ENCODE assay signal across 26 cellular contexts in the genomic region with DNA sequence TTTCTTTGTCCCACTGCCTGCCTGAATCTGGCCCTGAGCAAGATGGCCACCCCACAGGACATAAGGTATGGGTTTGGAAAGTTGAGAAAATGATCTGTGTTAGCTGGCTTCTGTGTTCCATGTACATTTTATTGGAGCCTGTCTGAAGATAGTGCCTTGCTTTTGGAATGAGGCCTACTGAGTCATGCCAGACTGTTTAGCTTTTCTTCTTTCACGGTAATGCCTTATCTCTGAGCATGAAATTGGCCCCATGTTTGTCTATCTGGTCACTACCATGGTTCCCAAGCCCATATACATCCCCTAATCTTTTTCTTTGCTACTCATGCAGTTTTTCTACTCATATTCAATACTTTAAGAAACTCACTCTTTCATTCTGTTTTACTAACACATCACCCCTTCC.
A peak's percentile ranks its signal among the peaks of the same experiment; 100 is the strongest.
DNase-seq lines count a peak whose midpoint lies in the region; ATAC-seq and TF ChIP-seq lines count a peak whose summit lies in the region.
"Had no signal": no experiment of that assay in that cellular context is flagged by ENCODE, and none has a peak within 500 bp of the region (broad histone marks: within the 10 kb centered on the region; RNA-seq: fewer than 3 reads in every experiment).

No MANE protein-coding gene starts in this region.

- H3K9me3 ChIP-seq in IMR-90 (ENCODE audit: control insufficient read depth, insufficient read depth, low read length) = peaks cover 2% of the 10 kb centered on the region; the same call in 1 of the 2 replicates
- H3K9me3 ChIP-seq: body of pancreas, lower lobe of right lung, testis, uterus had no signal

- H2BK15ac ChIP-seq in IMR-90 (ENCODE audit: low read depth, low read length) = no peak overlapping the region

- no peak overlapping the region for H4K8ac ChIP-seq in IMR-90 (ENCODE audit: low read depth in 2 of 2, low read length in 2 of 2)

- H3K18ac ChIP-seq in IMR-90 (ENCODE audit: low read depth, low read length) = no peak overlapping the region

- no TSS peak for BruUV-seq in IMR-90 (replicated peaks; lab: Mats Ljungman, UMichigan)

- intact Hi-C loops in IMR-90 (cut with micrococcal nuclease) = no loop called here

- H2BK120ac ChIP-seq in IMR-90 (ENCODE audit: low read depth, low read length) = no peak overlapping the region

- dilution Hi-C loops in IMR-90 (cut with HindIII; ENCODE audit: low sequenced_read_pairs, unreplicated experiment) = no loop called here

- no peak overlapping the region for H3K4ac ChIP-seq in IMR-90 (ENCODE audit: low read depth, low read length)

- no peak overlapping the region for H2BK20ac ChIP-seq in IMR-90 (ENCODE audit: low read depth, low read length)

- no peak overlapping the region for H4K91ac ChIP-seq in IMR-90 (ENCODE audit: insufficient read depth, low read depth, low read length)

- H3K4me1 ChIP-seq in IMR-90 (ENCODE audit: control insufficient read depth, insufficient read depth, low read length) = peaks cover 2% of the 10 kb centered on the region; the same call in 1 of the 2 replicates
- H3K4me1 ChIP-seq: BLaER1 treated with 17β-estradiol and CSF1 and Interleukin-3, amounts not matched to agents 10 nM and 100 nM; body of pancreas; lower lobe of right lung; testis; uterus had no signal

- H3K4me2 ChIP-seq in IMR-90 (ENCODE audit: low read depth, low read length) = no peak overlapping the region
- H3K4me2 ChIP-seq: BLaER1 treated with 17β-estradiol and CSF1 and Interleukin-3, amounts not matched to agents 10 nM and 100 nM had no signal

- no peak overlapping the region for H2AK9ac ChIP-seq in IMR-90 (replicated peaks; ENCODE audit: low read depth, low read length, poor library complexity)

- DNase-seq in AG08396 (ENCODE audit: low spot score) (peak; percentile 29), IMR-90 (peak; percentile 89), amniotic epithelial cell (ENCODE audit: low read depth) (peak; percentile 51), fibroblast of peridontal ligament (ENCODE audit: extremely low read depth) (peak; percentile 35), HK-2 (ENCODE audit: unreplicated experiment) (no peak)
- DNase-seq in natural killer cell treated with Interleukin-12 subunit alpha and Interleukin-12 subunit beta and Interleukin-15 and Interleukin-18, amount 100 ng/mL, for 72 hours (ENCODE audit: low spot score) = no peak
- DNase-seq in activated naive CD4-positive, alpha-beta T cell treated with anti-CD3 and anti-CD28 coated beads, Interleukin-2, amount 10 ng/mL, durations not matched to agents 7 days and 5 days = no peak
- DNase-seq: activated CD4-positive, alpha-beta T cell treated with anti-CD3 and anti-CD28 coated beads, Interleukin-2, amount 10 ng/mL, durations not matched to agents 7 days and 5 days; body of pancreas; COR-L47; DND-41; effector CD8-positive, alpha-beta T cell; erythroblast; lower lobe of right lung; NCI-H1048; NCI-H187; NCI-H526; right cardiac atrium; stimulated activated CD4-positive, alpha-beta T cell treated with anti-CD3 and anti-CD28 coated beads, Interleukin-4, amount 100 ng/mL, for 4 hours; stimulated activated naive CD4-positive, alpha-beta T cell treated with Interleukin-2 at 50 U/mL for 16 hours; testis; uterus had no signal

- H3K36me3 ChIP-seq in IMR-90 (ENCODE audit: control insufficient read depth, insufficient read depth, low read length) = no peaks in the 10 kb centered on the region
- H3K36me3 ChIP-seq: BLaER1 treated with 17β-estradiol and CSF1 and Interleukin-3, amounts not matched to agents 10 nM and 100 nM; lower lobe of right lung; uterus had no signal

- CTCF ChIA-PET in IMR-90 (lab: Yijun Ruan, JAX) = interaction anchor here (1.0 to 1.1 kb wide), 2 partner anchors 9 to 34 kb away, joined by 3 read pairs; no protein-coding TSS in a partner anchor
- CTCF ChIA-PET in activated naive CD4-positive, alpha-beta T cell treated with anti-CD3 and anti-CD28 coated beads, Interleukin-2, amount 10 ng/mL, durations not matched to agents 7 days and 5 days (lab: Charles Lee) = no interaction called here

- H3K79me1 ChIP-seq in IMR-90 (ENCODE audit: low read depth in 1 of 2, low read length in 2 of 2) = no peaks in the 10 kb centered on the region

- no peaks in the 10 kb centered on the region for H3K4me1 Mint-ChIP-seq in natural killer cell treated with Interleukin-12 subunit alpha and Interleukin-12 subunit beta and Interleukin-15 and Interleukin-18, amount 100 ng/mL, for 72 hours (ENCODE audit: low read depth in 2 of 2)
- H3K4me1 Mint-ChIP-seq in activated naive CD4-positive, alpha-beta T cell treated with anti-CD3 and anti-CD28 coated beads, Interleukin-2, amount 10 ng/mL, durations not matched to agents 7 days and 5 days = no peaks in the 10 kb centered on the region
- H3K4me1 Mint-ChIP-seq: activated CD4-positive, alpha-beta T cell treated with anti-CD3 and anti-CD28 coated beads, Interleukin-2, amount 10 ng/mL, durations not matched to agents 7 days and 5 days; activated naive CD4-positive, alpha-beta T cell treated with anti-CD3 and anti-CD28 coated beads, Interleukin-2, amount 50 U/mL, for 24 hours had no signal

- TF ChIP-seq RAD21 in IMR-90 (IDR thresholded peaks at IDR 0.05; ENCODE audit: low read length) = no peak

- H3K9me1 ChIP-seq in IMR-90 (ENCODE audit: insufficient read depth, low read length) = no peaks in the 10 kb centered on the region

- ATAC-seq in IMR-90 (ENCODE audit: low read depth) = peak; percentile 97
- ATAC-seq in HG03439 (IDR thresholded peaks at IDR 0.05; ENCODE audit: unreplicated experiment) = no peak
- ATAC-seq in natural killer cell treated with Interleukin-12 subunit alpha and Interleukin-12 subunit beta and Interleukin-15 and Interleukin-18, amount 100 ng/mL, for 72 hours = no peak
- ATAC-seq: body of pancreas, lower lobe of right lung, right cardiac atrium had no signal

- POLR2A ChIA-PET in IMR-90 (lab: Charles Lee; ENCODE audit: unreplicated experiment) = no interaction called here

- no peak overlapping the region for H3K9ac ChIP-seq in IMR-90 (ENCODE audit: low read depth, low read length)
- H3K9ac ChIP-seq: BLaER1 treated with 17β-estradiol and CSF1 and Interleukin-3, amounts not matched to agents 10 nM and 100 nM had no signal

- no CpG with 5 or more reads among the region's 1 CpG for WGBS in IMR-90 (ENCODE audit: extremely low coverage in 2 of 2, insufficient read length in 1 of 2), 2 experiments

- no peak overlapping the region for H3K23ac ChIP-seq in IMR-90 (ENCODE audit: low read depth, low read length)

- TF ChIP-seq CTCF in IMR-90 (conservative IDR thresholded peaks at IDR 0.05; ENCODE audit: low read depth, low read length) = no peak

- no peaks in the 10 kb centered on the region for H4K20me1 ChIP-seq in IMR-90 (ENCODE audit: insufficient read depth, low read length)
- H4K20me1 ChIP-seq: BLaER1 treated with 17β-estradiol and CSF1 and Interleukin-3, amounts not matched to agents 10 nM and 100 nM had no signal

- H4K5ac ChIP-seq in IMR-90 (ENCODE audit: low read depth, low read length) = no peak overlapping the region

- no peak overlapping the region for H2AK5ac ChIP-seq in IMR-90 (ENCODE audit: low read depth, low read length)

- H3K27me3 ChIP-seq in IMR-90 (ENCODE audit: control insufficient read depth, insufficient read depth, low read length) = no peaks in the 10 kb centered on the region
- H3K27me3 ChIP-seq: BLaER1 treated with 17β-estradiol and CSF1 and Interleukin-3, amounts not matched to agents 10 nM and 100 nM; body of pancreas; testis; uterus had no signal

- H3K27me3 Mint-ChIP-seq in natural killer cell treated with Interleukin-12 subunit alpha and Interleukin-12 subunit beta and Interleukin-15 and Interleukin-18, amount 100 ng/mL, for 72 hours = peaks cover 0 to 5% of the 10 kb centered on the region in 2 donors
- no peaks in the 10 kb centered on the region for H3K27me3 Mint-ChIP-seq in activated naive CD4-positive, alpha-beta T cell treated with anti-CD3 and anti-CD28 coated beads, Interleukin-2, amount 10 ng/mL, durations not matched to agents 7 days and 5 days
- H3K27me3 Mint-ChIP-seq: activated CD4-positive, alpha-beta T cell treated with anti-CD3 and anti-CD28 coated beads, Interleukin-2, amount 10 ng/mL, durations not matched to agents 7 days and 5 days had no signal

- no peak overlapping the region for H3K27ac Mint-ChIP-seq in natural killer cell treated with Interleukin-12 subunit alpha and Interleukin-12 subunit beta and Interleukin-15 and Interleukin-18, amount 100 ng/mL, for 72 hours
- H3K27ac Mint-ChIP-seq in activated naive CD4-positive, alpha-beta T cell treated with anti-CD3 and anti-CD28 coated beads, Interleukin-2, amount 10 ng/mL, durations not matched to agents 7 days and 5 days = no peak overlapping the region
- H3K27ac Mint-ChIP-seq: activated CD4-positive, alpha-beta T cell treated with anti-CD3 and anti-CD28 coated beads, Interleukin-2, amount 10 ng/mL, durations not matched to agents 7 days and 5 days; activated naive CD4-positive, alpha-beta T cell treated with anti-CD3 and anti-CD28 coated beads, Interleukin-2, amount 50 U/mL, for 24 hours; T-helper 2 cell treated with Interferon-gamma antibody and Interleukin-4, amounts not matched to agents 5 μg/mL and 100 μg/mL, for 36 hours had no signal

- no peak overlapping the region for H3K4me3 ChIP-seq in IMR-90 (ENCODE audit: insufficient read depth, low read depth, low read length)
- H3K4me3 ChIP-seq: BLaER1 treated with 17β-estradiol and CSF1 and Interleukin-3, amounts not matched to agents 10 nM and 100 nM; body of pancreas; lower lobe of right lung; testis; uterus had no signal

- TF ChIP-seq POLR2A in IMR-90 (IDR thresholded peaks at IDR 0.05; ENCODE audit: low read depth, low read length) = no peak

- in situ Hi-C loops in IMR-90 (cut with MboI; ENCODE audit: low sequenced_read_pairs) = no loop called here

- H2BK5ac ChIP-seq in IMR-90 (ENCODE audit: low read depth, low read length, poor library complexity, severe bottlenecking) = no peak overlapping the region

- H3K9me3 Mint-ChIP-seq in natural killer cell treated with Interleukin-12 subunit alpha and Interleukin-12 subunit beta and Interleukin-15 and Interleukin-18, amount 100 ng/mL, for 72 hours = no peaks in the 10 kb centered on the region
- no peaks in the 10 kb centered on the region for H3K9me3 Mint-ChIP-seq in activated naive CD4-positive, alpha-beta T cell treated with anti-CD3 and anti-CD28 coated beads, Interleukin-2, amount 10 ng/mL, durations not matched to agents 7 days and 5 days
- H3K9me3 Mint-ChIP-seq: activated CD4-positive, alpha-beta T cell treated with anti-CD3 and anti-CD28 coated beads, Interleukin-2, amount 10 ng/mL, durations not matched to agents 7 days and 5 days; activated naive CD4-positive, alpha-beta T cell treated with anti-CD3 and anti-CD28 coated beads, Interleukin-2, amount 50 U/mL, for 24 hours; T-helper 2 cell treated with Interferon-gamma antibody and Interleukin-4, amounts not matched to agents 5 μg/mL and 100 μg/mL, for 36 hours had no signal

- H3K14ac ChIP-seq in IMR-90 (replicated peaks; ENCODE audit: low read depth, low read length) = no peak overlapping the region; the same call in 1 of the 2 replicates

- H3K4me3 Mint-ChIP-seq in natural killer cell treated with Interleukin-12 subunit alpha and Interleukin-12 subunit beta and Interleukin-15 and Interleukin-18, amount 100 ng/mL, for 72 hours = no peak overlapping the region
- no peak overlapping the region for H3K4me3 Mint-ChIP-seq in activated naive CD4-positive, alpha-beta T cell treated with anti-CD3 and anti-CD28 coated beads, Interleukin-2, amount 10 ng/mL, durations not matched to agents 7 days and 5 days
- H3K4me3 Mint-ChIP-seq: activated CD4-positive, alpha-beta T cell treated with anti-CD3 and anti-CD28 coated beads, Interleukin-2, amount 10 ng/mL, durations not matched to agents 7 days and 5 days; activated naive CD4-positive, alpha-beta T cell treated with anti-CD3 and anti-CD28 coated beads, Interleukin-2, amount 50 U/mL, for 24 hours; T-helper 2 cell treated with Interferon-gamma antibody and Interleukin-4, amounts not matched to agents 5 μg/mL and 100 μg/mL, for 36 hours had no signal

- no peaks in the 10 kb centered on the region for H3K36me3 Mint-ChIP-seq in natural killer cell treated with Interleukin-12 subunit alpha and Interleukin-12 subunit beta and Interleukin-15 and Interleukin-18, amount 100 ng/mL, for 72 hours
- H3K36me3 Mint-ChIP-seq in activated naive CD4-positive, alpha-beta T cell treated with anti-CD3 and anti-CD28 coated beads, Interleukin-2, amount 10 ng/mL, durations not matched to agents 7 days and 5 days = no peaks in the 10 kb centered on the region
- H3K36me3 Mint-ChIP-seq: activated naive CD4-positive, alpha-beta T cell treated with anti-CD3 and anti-CD28 coated beads, Interleukin-2, amount 50 U/mL, for 24 hours had no signal

- H3K27ac ChIP-seq in IMR-90 (ENCODE audit: insufficient read depth, low read length) = no peak overlapping the region
- H3K27ac ChIP-seq: BLaER1 treated with 17β-estradiol and CSF1 and Interleukin-3, amounts not matched to agents 10 nM and 100 nM; body of pancreas; lower lobe of right lung; testis; uterus had no signal

- no peak overlapping the region for H2AFZ ChIP-seq in IMR-90 (replicated peaks; ENCODE audit: low read length, poor library complexity)

- H3K56ac ChIP-seq in IMR-90 (ENCODE audit: extremely low read depth, insufficient read depth, low read length) = no peak overlapping the region

Comparison
In these comparisons a context has a peak if more than half of its experiments do, and no peak if none do; other contexts are left out.
1. DNase-seq: peak in AG08396 (single experiment), IMR-90 (single experiment), amniotic epithelial cell (single experiment) and fibroblast of peridontal ligament (single experiment); none in HK-2 (single experiment), natural killer cell treated with Interleukin-12 subunit alpha and Interleukin-12 subunit beta and Interleukin-15 and Interleukin-18, amount 100 ng/mL, for 72 hours (single experiment) and activated naive CD4-positive, alpha-beta T cell treated with anti-CD3 and anti-CD28 coated beads, Interleukin-2, amount 10 ng/mL, durations not matched to agents 7 days and 5 days (single experiment).